Comparison of ENCODE assay signal across 25 cellular contexts in genomic region chr13:98348476-98348875, GRCh38.
"Had no signal": no experiment of that assay in that cellular context is flagged by ENCODE, and none has a peak within 500 bp of the region (broad histone marks: within the 10 kb centered on the region; RNA-seq: fewer than 3 reads in every experiment).

No MANE protein-coding gene starts in this region.

- H3K27me3 ChIP-seq: brain microvascular endothelial cell, heart right ventricle, sigmoid colon, transverse colon had no signal

- ATAC-seq: activated CD4-positive, CD25-positive, alpha-beta regulatory T cell treated with anti-CD3 and anti-CD28 coated beads, Interleukin-2, amount 50 U/mL, for 24 hours; activated naive CD8-positive, alpha-beta T cell treated with anti-CD3 and anti-CD28 coated beads, Interleukin-2, amount 50 U/mL, for 24 hours; left lobe of liver; lower lobe of right lung; naive thymus-derived CD8-positive, alpha-beta T cell; stimulated activated naive B cell treated with anti-CD40 and anti-IgM and Interleukin-4, amounts not matched to agents 10 μg/mL and 1 μg/mL and 100 μg/mL, for 72 hours had no signal

- H3K27ac Mint-ChIP-seq: activated CD4-positive, alpha-beta memory T cell treated with anti-CD3 and anti-CD28 coated beads, Interleukin-2, amount 10 ng/mL, durations not matched to agents 7 days and 5 days; activated CD4-positive, alpha-beta T cell treated with anti-CD3 and anti-CD28 coated beads, Interleukin-2, amount 10 ng/mL, durations not matched to agents 24 days and 14 days; activated naive CD8-positive, alpha-beta T cell treated with anti-CD3 and anti-CD28 coated beads, Interleukin-2, amount 50 U/mL, for 24 hours; activated T-helper 1 cell treated with anti-CD3 and anti-CD28 coated beads, Interleukin-12 subunit alpha, Interleukin-12 subunit beta, Interleukin-2, Interleukin-4 antibody, amounts not matched to agents 30 ng/mL and 10 ng/mL and 1 ng/mL, durations not matched to agents 14 hours and 24 hours and 36 hours; naive thymus-derived CD8-positive, alpha-beta T cell; stimulated activated naive B cell treated with anti-CD40 and anti-IgM and Interleukin-4, amounts not matched to agents 10 μg/mL and 1 μg/mL and 100 μg/mL, for 72 hours had no signal

- H3K9me3 Mint-ChIP-seq: activated CD4-positive, alpha-beta memory T cell treated with anti-CD3 and anti-CD28 coated beads, Interleukin-2, amount 10 ng/mL, durations not matched to agents 7 days and 5 days; activated CD4-positive, alpha-beta T cell treated with anti-CD3 and anti-CD28 coated beads, Interleukin-2, amount 10 ng/mL, durations not matched to agents 24 days and 14 days; activated naive CD8-positive, alpha-beta T cell treated with anti-CD3 and anti-CD28 coated beads, Interleukin-2, amount 50 U/mL, for 24 hours; activated T-helper 1 cell treated with anti-CD3 and anti-CD28 coated beads, Interleukin-12 subunit alpha, Interleukin-12 subunit beta, Interleukin-2, Interleukin-4 antibody, amounts not matched to agents 30 ng/mL and 10 ng/mL and 1 ng/mL, durations not matched to agents 14 hours and 24 hours and 36 hours; naive thymus-derived CD8-positive, alpha-beta T cell; stimulated activated naive B cell treated with anti-CD40 and anti-IgM and Interleukin-4, amounts not matched to agents 10 μg/mL and 1 μg/mL and 100 μg/mL, for 72 hours had no signal

- H3K4me3 ChIP-seq: heart right ventricle, lower lobe of right lung, sigmoid colon, smooth muscle cell, transverse colon had no signal

- H3K36me3 Mint-ChIP-seq: naive thymus-derived CD8-positive, alpha-beta T cell; stimulated activated naive B cell treated with anti-CD40 and anti-IgM and Interleukin-4, amounts not matched to agents 10 μg/mL and 1 μg/mL and 100 μg/mL, for 72 hours had no signal

- H3K36me3 ChIP-seq: lower lobe of right lung, sigmoid colon, transverse colon had no signal

- DNase-seq: activated CD4-positive, alpha-beta memory T cell treated with anti-CD3 and anti-CD28 coated beads, Interleukin-2, amount 10 ng/mL, durations not matched to agents 7 days and 5 days; activated CD4-positive, alpha-beta T cell treated with anti-CD3 and anti-CD28 coated beads, Interleukin-2, amount 10 ng/mL, durations not matched to agents 24 days and 14 days; activated gamma-delta T cell; activated naive CD4-positive, alpha-beta T cell treated with anti-CD3 and anti-CD28 coated beads, Interleukin-2, amount 50 U/mL, for 16 hours; activated naive CD8-positive, alpha-beta T cell treated with anti-CD3 and anti-CD28 coated beads, Interleukin-2, amount 50 U/mL, for 24 hours; activated T-cell treated with anti-CD3 and anti-CD28 coated beads for 4 hours; brain microvascular endothelial cell; central memory CD4-positive, alpha-beta T cell; cortex of kidney; foreskin fibroblast; heart right ventricle; kidney; lower lobe of right lung; naive thymus-derived CD8-positive, alpha-beta T cell; sigmoid colon; stimulated activated CD4-positive, alpha-beta T cell treated with anti-CD3 and anti-CD28 coated beads, Interleukin-2, amount 100 ng/mL, for 48 hours; stimulated activated CD8-positive, alpha-beta memory T cell treated with anti-CD3 and anti-CD28 coated beads, Interleukin-4, amount 100 ng/mL, for 48 hours; stimulated activated naive B cell treated with anti-CD40 and anti-IgM and Interleukin-4, amounts not matched to agents 10 μg/mL and 1 μg/mL and 100 μg/mL, for 72 hours; transverse colon had no signal

- H3K9me3 ChIP-seq: heart right ventricle, lower lobe of right lung, sigmoid colon, transverse colon had no signal

- H3K27ac ChIP-seq: brain microvascular endothelial cell, epithelial cell of prostate, heart right ventricle, lower lobe of right lung, parathyroid adenoma, transverse colon had no signal

- H3K4me1 ChIP-seq: lower lobe of right lung, parathyroid adenoma had no signal

- H3K27me3 Mint-ChIP-seq: activated naive CD8-positive, alpha-beta T cell treated with anti-CD3 and anti-CD28 coated beads, Interleukin-2, amount 50 U/mL, for 24 hours had no signal

- H3K4me3 Mint-ChIP-seq: activated CD4-positive, alpha-beta memory T cell treated with anti-CD3 and anti-CD28 coated beads, Interleukin-2, amount 10 ng/mL, durations not matched to agents 7 days and 5 days; activated CD4-positive, alpha-beta T cell treated with anti-CD3 and anti-CD28 coated beads, Interleukin-2, amount 10 ng/mL, durations not matched to agents 24 days and 14 days; activated naive CD8-positive, alpha-beta T cell treated with anti-CD3 and anti-CD28 coated beads, Interleukin-2, amount 50 U/mL, for 24 hours; activated T-helper 1 cell treated with anti-CD3 and anti-CD28 coated beads, Interleukin-12 subunit alpha, Interleukin-12 subunit beta, Interleukin-2, Interleukin-4 antibody, amounts not matched to agents 30 ng/mL and 10 ng/mL and 1 ng/mL, durations not matched to agents 14 hours and 24 hours and 36 hours; naive thymus-derived CD8-positive, alpha-beta T cell; stimulated activated naive B cell treated with anti-CD40 and anti-IgM and Interleukin-4, amounts not matched to agents 10 μg/mL and 1 μg/mL and 100 μg/mL, for 72 hours had no signal

- H3K4me1 Mint-ChIP-seq: activated CD4-positive, alpha-beta memory T cell treated with anti-CD3 and anti-CD28 coated beads, Interleukin-2, amount 10 ng/mL, durations not matched to agents 7 days and 5 days; activated CD4-positive, alpha-beta T cell treated with anti-CD3 and anti-CD28 coated beads, Interleukin-2, amount 10 ng/mL, durations not matched to agents 24 days and 14 days; activated naive CD8-positive, alpha-beta T cell treated with anti-CD3 and anti-CD28 coated beads, Interleukin-2, amount 50 U/mL, for 24 hours; naive thymus-derived CD8-positive, alpha-beta T cell; stimulated activated naive B cell treated with anti-CD40 and anti-IgM and Interleukin-4, amounts not matched to agents 10 μg/mL and 1 μg/mL and 100 μg/mL, for 72 hours had no signal
